In genomic region chr11:119624102-119624615, GRCh38 we compare ENCODE assay signal across 8 cellular contexts.
DNase-seq lines count a peak whose midpoint lies in the region; TF ChIP-seq lines count a peak whose summit lies in the region.

No MANE protein-coding gene starts in this region.

- no peak overlapping the region for H3K27ac ChIP-seq in AG04450 (ENCODE audit: low read depth, low read length)

- no peak overlapping the region for H3K4me3 ChIP-seq in AG04450 (ENCODE audit: low read depth, low read length)

- H3K27me3 ChIP-seq in AG04450 (ENCODE audit: control insufficient read depth, insufficient read depth, low read length) = peaks cover 46% of the 10 kb centered on the region

- POLR2A ChIA-PET in AG04450 (lab: Yijun Ruan, JAX) = no interaction called here

- DNase-seq in AG04450 (ENCODE audit: low read depth, low spot score) (no peak), SK-N-DZ (ENCODE audit: low spot score) (peak; percentile 10), iPS-NIHi11 (ENCODE audit: low spot score) (peak; percentile 89), NOMO-1 (lab: John Stamatoyannopoulos, UW; ENCODE audit: unreplicated experiment in 2 of 2) (no peak), HCEC 1CT (no peak), NCI-H2227 treated with DMSO at 0.1 percent for 48 hours (lab: John Stamatoyannopoulos, UW) (no peak), middle frontal gyrus (ENCODE audit: extremely low spot score, low spot score) (no peak)

- peak; percentile 46 for TF ChIP-seq CTCF in AG04450 (IDR thresholded peaks at IDR 0.05; ENCODE audit: low read depth, low read length)
- peak; percentile 68 for TF ChIP-seq CTCF in GM12872 (IDR thresholded peaks at IDR 0.05; ENCODE audit: insufficient read depth, low read depth, low read length)

- CTCF ChIA-PET in AG04450 (lab: Charles Lee) = interaction anchor here (0.5 to 1.2 kb wide), 8 partner anchors 9 to 680 kb away, joined by 3 to 7 read pairs (median 3); no protein-coding TSS in a partner anchor

- no peaks in the 10 kb centered on the region; the same call in 1 of the 2 replicates for H3K9me3 ChIP-seq in AG04450 (ENCODE audit: control insufficient read depth, insufficient read depth, low read length)

Comparison
In these comparisons a context has a peak if more than half of its experiments do, and no peak if none do; other contexts are left out.
1. DNase-seq: peak in SK-N-DZ (single experiment) and iPS-NIHi11 (single experiment); none in AG04450 (single experiment), NOMO-1 (0 of 2), HCEC 1CT (single experiment), NCI-H2227 treated with DMSO at 0.1 percent for 48 hours (single experiment) and middle frontal gyrus (single experiment).